1 cellular context compared by ENCODE assay signal in the genomic region with DNA sequence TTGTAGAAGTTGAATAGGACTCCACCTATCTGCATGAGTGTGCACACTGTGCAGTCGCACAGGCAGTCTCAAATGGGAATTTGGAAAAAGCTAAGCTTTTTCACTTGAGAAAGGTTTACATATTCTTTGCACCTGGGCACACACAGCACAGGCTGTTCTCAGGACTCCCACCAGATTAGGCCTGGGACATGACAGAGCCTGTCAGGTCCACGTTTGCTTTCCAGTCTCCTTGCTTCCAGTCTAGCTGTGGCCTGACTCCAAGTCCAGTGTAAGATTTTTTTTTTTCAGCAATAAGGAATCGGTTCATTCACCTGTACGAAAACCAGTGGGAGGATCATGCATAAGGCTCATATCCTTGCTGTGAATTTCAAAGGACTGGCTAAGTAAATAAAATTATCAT.
TF ChIP-seq lines count a peak whose summit lies in the region.

No MANE protein-coding gene starts in this region.

TF ChIP-seq in GM23338, 12 proteins besides CTCF, POLR2A, EP300 and RAD21 (continued from another document):
- TF ChIP-seq ZNF462 (CRISPR knock-in tag; IDR thresholded peaks at IDR 0.05) (no peak), POLR2AphosphoS5 (IDR thresholded peaks at IDR 0.05; ENCODE audit: low read depth) (no peak), EZH2phosphoT487 (IDR thresholded peaks at IDR 0.05; ENCODE audit: unreplicated experiment) (no peak)
TF ChIP-seq in GM23338: peak in this region for 0.
